ENCODE assay signal across 9 cellular contexts in genomic region chr7:36115448-36116321, GRCh38. TPM values are rescaled to one million over a fixed set of nuclear protein-coding genes. Genes with fewer than 3 reads are reported as not detected.
DNase-seq lines count a peak whose midpoint lies in the region; ATAC-seq and TF ChIP-seq lines count a peak whose summit lies in the region.
"Had no signal": no experiment of that assay in that cellular context is flagged by ENCODE, and none has a peak within 500 bp of the region (broad histone marks: within the 10 kb centered on the region; RNA-seq: fewer than 3 reads in every experiment).

No MANE protein-coding gene starts in this region.

- no peak for TF ChIP-seq CTCF in GM13977 (IDR thresholded peaks at IDR 0.05; ENCODE audit: extremely low read depth, insufficient read depth, missing control alignments)
- no peak for TF ChIP-seq CTCF in endothelial cell (IDR thresholded peaks at IDR 0.05; ENCODE audit: unreplicated experiment)

- peak; percentile 99 for ATAC-seq in HG02571 (IDR thresholded peaks at IDR 0.05; ENCODE audit: unreplicated experiment)

- no peaks in the 10 kb centered on the region for H3K9me3 Mint-ChIP-seq in endothelial cell (ENCODE audit: unreplicated experiment)

- H3K4me1 Mint-ChIP-seq in endothelial cell (ENCODE audit: unreplicated experiment), result no peaks in the 10 kb centered on the region

- peaks cover 34 to 50% (median 41%) of the 10 kb centered on the region in 3 donors for H3K4me1 ChIP-seq in skeletal muscle tissue (ENCODE audit: control insufficient read depth in 3 of 3, insufficient read depth in 3 of 3, low read length in 3 of 3)

- H3K36me3 ChIP-seq in skeletal muscle tissue (ENCODE audit: control insufficient read depth in 3 of 3, insufficient read depth in 3 of 3, low read length in 3 of 3), result no peaks in the 10 kb centered on the region

- no peak overlapping the region for H3K27ac Mint-ChIP-seq in endothelial cell (ENCODE audit: unreplicated experiment)

- H3K36me3 Mint-ChIP-seq in endothelial cell (ENCODE audit: low read depth, unreplicated experiment), result no peaks in the 10 kb centered on the region

- peak overlapping the region; percentile 14 to 64 (median 50) for H3K9ac ChIP-seq in skeletal muscle tissue (ENCODE audit: low read depth in 1 of 3, low read length in 3 of 3)

- in situ Hi-C loops in GM13977 (cut with MboI; ENCODE audit: low pct_unique_long_range_greater_than_20kb, low sequenced_read_pairs, unreplicated experiment), result no loop called here

- peak overlapping the region; percentile 80 for H3K27ac ChIP-seq in skeletal muscle tissue (ENCODE audit: low read depth, low read length)
- H3K27ac ChIP-seq: VCaP had no signal

- H3K4me3 ChIP-seq in skeletal muscle tissue (ENCODE audit: low read length in 3 of 3), result peak overlapping the region in 2 of 3 donors; percentile 27 to 36

- H3K27me3 ChIP-seq in skeletal muscle tissue (ENCODE audit: control insufficient read depth in 3 of 3, insufficient read depth in 3 of 3, low read length in 3 of 3), result no peaks in the 10 kb centered on the region

- DNase-seq in GM13977 (ENCODE audit: low spot score), result peak; percentile 73
- peak; percentile 70 for DNase-seq in NCI-H2171 treated with DMSO at 0.1 percent for 48 hours (lab: John Stamatoyannopoulos, UW)
- DNase-seq in activated T-cell treated with anti-CD3 and anti-CD28 coated beads for 48 hours (ENCODE audit: low read depth), result peak; percentile 81
- DNase-seq in foreskin melanocyte, result peak; percentile 42
- no peak for DNase-seq in NCI-H187 treated with DMSO at 0.1 percent for 48 hours (lab: John Stamatoyannopoulos, UW)
- no peak for DNase-seq in endothelial cell (ENCODE audit: low spot score)

- no peak overlapping the region for H3K4me3 Mint-ChIP-seq in endothelial cell (ENCODE audit: unreplicated experiment)

- H3K9me3 ChIP-seq in skeletal muscle tissue (ENCODE audit: control insufficient read depth in 3 of 3, low read length in 3 of 3), result no peaks in the 10 kb centered on the region

- H3K27me3 Mint-ChIP-seq in endothelial cell (ENCODE audit: unreplicated experiment), result peaks cover 5% of the 10 kb centered on the region

RNA-seq across cellular contexts. Expression of gene EEPD1, which starts 37.4 kb away (rescaled TPM):
- total RNA-seq in skeletal muscle tissue (12.5 TPM), endothelial cell (ENCODE audit: unreplicated experiment) (12.6 TPM)

Comparison
In these comparisons a context has a peak if more than half of its experiments do, and no peak if none do; other contexts are left out.
1. DNase-seq: peak in GM13977 (single experiment), NCI-H2171 treated with DMSO at 0.1 percent for 48 hours (single experiment), activated T-cell treated with anti-CD3 and anti-CD28 coated beads for 48 hours (single experiment) and foreskin melanocyte (single experiment); none in NCI-H187 treated with DMSO at 0.1 percent for 48 hours (single experiment) and endothelial cell (single experiment).